Comparison of ENCODE assay signal across 18 cellular contexts in genomic region chr1:246068113-246068512, GRCh38.
DNase-seq lines count a peak whose midpoint lies in the region; ATAC-seq, FAIRE-seq and TF ChIP-seq lines count a peak whose summit lies in the region.
"Had no signal": no experiment of that assay in that cellular context is flagged by ENCODE, and none has a peak within 500 bp of the region (broad histone marks: within the 10 kb centered on the region; RNA-seq: fewer than 3 reads in every experiment).

No MANE protein-coding gene starts in this region.

- H3K79me2 ChIP-seq in astrocyte (ENCODE audit: insufficient read depth, low read length) (no peaks in the 10 kb centered on the region), MM.1S (ENCODE audit: low read length) (no peaks in the 10 kb centered on the region)

- FAIRE-seq in astrocyte (lab: Jason Lieb, UNC): no peak
- FAIRE-seq: HTR-8/SVneo had no signal

- peak overlapping the region; percentile 41 for H3K4me2 ChIP-seq in astrocyte (ENCODE audit: low read length)
- H3K4me2 ChIP-seq in MM.1S (ENCODE audit: low read depth, low read length): no peak overlapping the region
- H3K4me2 ChIP-seq: PC-9 had no signal

- H3K9me3 Mint-ChIP-seq in stimulated activated naive CD8-positive, alpha-beta T cell treated with anti-CD3 and anti-CD28 coated beads, Interleukin-15, Interleukin-2, amounts not matched to agents 100 ng/mL and 50 ng/mL, for 24 hours: no peaks in the 10 kb centered on the region
- H3K9me3 Mint-ChIP-seq in astrocyte (ENCODE audit: unreplicated experiment): no peaks in the 10 kb centered on the region
- H3K9me3 Mint-ChIP-seq in mesothelial cell of epicardium: no peaks in the 10 kb centered on the region
- no peaks in the 10 kb centered on the region for H3K9me3 Mint-ChIP-seq in stimulated activated naive B cell treated with anti-CD40 and anti-IgM and Interleukin-4, amounts not matched to agents 10 μg/mL and 1 μg/mL and 100 μg/mL, for 72 hours

- H3K36me3 Mint-ChIP-seq in stimulated activated naive CD8-positive, alpha-beta T cell treated with anti-CD3 and anti-CD28 coated beads, Interleukin-15, Interleukin-2, amounts not matched to agents 100 ng/mL and 50 ng/mL, for 24 hours (ENCODE audit: low read depth): no peaks in the 10 kb centered on the region
- no peaks in the 10 kb centered on the region for H3K36me3 Mint-ChIP-seq in astrocyte (ENCODE audit: low read depth, unreplicated experiment)
- no peaks in the 10 kb centered on the region for H3K36me3 Mint-ChIP-seq in mesothelial cell of epicardium
- H3K36me3 Mint-ChIP-seq in stimulated activated naive B cell treated with anti-CD40 and anti-IgM and Interleukin-4, amounts not matched to agents 10 μg/mL and 1 μg/mL and 100 μg/mL, for 72 hours: peaks cover 0 to 3% of the 10 kb centered on the region in 2 donors

- no peak overlapping the region for H3K27ac Mint-ChIP-seq in stimulated activated naive CD8-positive, alpha-beta T cell treated with anti-CD3 and anti-CD28 coated beads, Interleukin-15, Interleukin-2, amounts not matched to agents 100 ng/mL and 50 ng/mL, for 24 hours
- H3K27ac Mint-ChIP-seq in astrocyte (ENCODE audit: unreplicated experiment): peak overlapping the region; percentile 89
- peak overlapping the region; percentile 86 for H3K27ac Mint-ChIP-seq in mesothelial cell of epicardium
- peak overlapping the region; percentile 38 for H3K27ac Mint-ChIP-seq in stimulated activated naive B cell treated with anti-CD40 and anti-IgM and Interleukin-4, amounts not matched to agents 10 μg/mL and 1 μg/mL and 100 μg/mL, for 72 hours

- H3K9ac ChIP-seq in astrocyte (ENCODE audit: low read length) (no peak overlapping the region), MM.1S (ENCODE audit: low read length) (no peak overlapping the region)

- H2AFZ ChIP-seq in astrocyte (ENCODE audit: low read depth, low read length): no peak overlapping the region
- H2AFZ ChIP-seq in MM.1S (ENCODE audit: low read length): no peak overlapping the region
- H2AFZ ChIP-seq: PC-9 had no signal

- H3K9me3 ChIP-seq in astrocyte (ENCODE audit: insufficient read depth, low read depth, low read length) (no peaks in the 10 kb centered on the region), MM.1S (replicated peaks; ENCODE audit: insufficient read depth, low read length) (no peaks in the 10 kb centered on the region)
- H3K9me3 ChIP-seq: HAP-1 had no signal

- H3K4me1 Mint-ChIP-seq in stimulated activated naive CD8-positive, alpha-beta T cell treated with anti-CD3 and anti-CD28 coated beads, Interleukin-15, Interleukin-2, amounts not matched to agents 100 ng/mL and 50 ng/mL, for 24 hours (ENCODE audit: low read depth): peaks cover 16% of the 10 kb centered on the region
- H3K4me1 Mint-ChIP-seq in astrocyte (ENCODE audit: low read depth, unreplicated experiment) (peaks cover 50% of the 10 kb centered on the region), mesothelial cell of epicardium (peaks cover 58% of the 10 kb centered on the region)
- H3K4me1 Mint-ChIP-seq in stimulated activated naive B cell treated with anti-CD40 and anti-IgM and Interleukin-4, amounts not matched to agents 10 μg/mL and 1 μg/mL and 100 μg/mL, for 72 hours: peaks cover 11 to 14% of the 10 kb centered on the region in 2 donors

- H3K9me2 ChIP-seq in MM.1S (replicated peaks; ENCODE audit: insufficient read depth, low read length): no peaks in the 10 kb centered on the region

- H3K36me3 ChIP-seq in astrocyte (ENCODE audit: insufficient read depth, low read length) (no peaks in the 10 kb centered on the region), MM.1S (replicated peaks; ENCODE audit: insufficient read depth, low read length) (no peaks in the 10 kb centered on the region)
- H3K36me3 ChIP-seq: HAP-1 had no signal

- TF ChIP-seq CTCF in astrocyte (IDR thresholded peaks at IDR 0.05; ENCODE audit: insufficient read depth, low read depth, low read length) (no peak), mesothelial cell of epicardium (IDR thresholded peaks at IDR 0.05; ENCODE audit: unreplicated experiment) (no peak), MM.1S (IDR thresholded peaks at IDR 0.05; ENCODE audit: low read length) (no peak)

- H3K27me3 Mint-ChIP-seq in stimulated activated naive CD8-positive, alpha-beta T cell treated with anti-CD3 and anti-CD28 coated beads, Interleukin-15, Interleukin-2, amounts not matched to agents 100 ng/mL and 50 ng/mL, for 24 hours: no peaks in the 10 kb centered on the region
- H3K27me3 Mint-ChIP-seq in astrocyte (ENCODE audit: low read depth, unreplicated experiment) (no peaks in the 10 kb centered on the region), mesothelial cell of epicardium (ENCODE audit: low read depth) (no peaks in the 10 kb centered on the region)
- H3K27me3 Mint-ChIP-seq in stimulated activated naive B cell treated with anti-CD40 and anti-IgM and Interleukin-4, amounts not matched to agents 10 μg/mL and 1 μg/mL and 100 μg/mL, for 72 hours: no peaks in the 10 kb centered on the region

- H3K27ac ChIP-seq in astrocyte (ENCODE audit: low read depth, low read length) (no peak overlapping the region), MM.1S (ENCODE audit: low read length) (no peak overlapping the region)
- H3K27ac ChIP-seq: C4-2B, HL-60, PC-9 had no signal

- DNase-seq in stimulated activated naive CD8-positive, alpha-beta T cell treated with anti-CD3 and anti-CD28 coated beads, Interleukin-15, Interleukin-2, amounts not matched to agents 100 U/mL and 50 U/mL, for 24 hours: no peak
- no peak for DNase-seq in astrocyte (ENCODE audit: low read depth)
- no peak for DNase-seq in mesothelial cell of epicardium (ENCODE audit: low spot score in 2 of 2, unreplicated experiment in 2 of 2)
- DNase-seq in stimulated activated naive B cell treated with anti-CD40 and anti-IgM and Interleukin-4, amounts not matched to agents 10 μg/mL and 1 μg/mL and 100 μg/mL, for 72 hours: no peak
- no peak for DNase-seq in MM.1S
- DNase-seq in hypothalamus (lab: John Stamatoyannopoulos, UW): no peak
- DNase-seq in AG08395 (ENCODE audit: low spot score): no peak
- DNase-seq: COR-L47, NCI-H1436, NCI-H2029 treated with DMSO at 0.1 percent for 48 hours, NCI-H510A, NCI-H774, PC-9 had no signal

- H3K4me1 ChIP-seq in astrocyte (ENCODE audit: insufficient read depth, low read length) (no peaks in the 10 kb centered on the region), MM.1S (ENCODE audit: low read length) (no peaks in the 10 kb centered on the region)

- H3K27me3 ChIP-seq in astrocyte (ENCODE audit: insufficient read depth, low read length) (no peaks in the 10 kb centered on the region), MM.1S (replicated peaks; ENCODE audit: insufficient read depth, low read length) (no peaks in the 10 kb centered on the region)

- H3F3A ChIP-seq in MM.1S (ENCODE audit: insufficient read depth, low read length): no peaks in the 10 kb centered on the region

- peak overlapping the region; percentile 0 for H3K4me3 Mint-ChIP-seq in stimulated activated naive CD8-positive, alpha-beta T cell treated with anti-CD3 and anti-CD28 coated beads, Interleukin-15, Interleukin-2, amounts not matched to agents 100 ng/mL and 50 ng/mL, for 24 hours
- H3K4me3 Mint-ChIP-seq in astrocyte (ENCODE audit: unreplicated experiment): no peak overlapping the region
- no peak overlapping the region for H3K4me3 Mint-ChIP-seq in mesothelial cell of epicardium
- H3K4me3 Mint-ChIP-seq in stimulated activated naive B cell treated with anti-CD40 and anti-IgM and Interleukin-4, amounts not matched to agents 10 μg/mL and 1 μg/mL and 100 μg/mL, for 72 hours: no peak overlapping the region

- no peak for ATAC-seq in stimulated activated naive CD8-positive, alpha-beta T cell treated with anti-CD3 and anti-CD28 coated beads, Interleukin-15, Interleukin-2, amounts not matched to agents 100 U/mL and 50 U/mL, for 24 hours
- ATAC-seq in stimulated activated naive B cell treated with anti-CD40 and anti-IgM and Interleukin-4, amounts not matched to agents 10 μg/mL and 1 μg/mL and 100 μg/mL, for 72 hours (replicated peaks): no peak

- H4K20me1 ChIP-seq in astrocyte (ENCODE audit: insufficient read depth, low read length) (no peaks in the 10 kb centered on the region), MM.1S (ENCODE audit: insufficient read depth, low read length) (no peaks in the 10 kb centered on the region)

- no peak overlapping the region for H3K4me3 ChIP-seq in astrocyte (ENCODE audit: insufficient read depth, low read depth, low read length)
- H3K4me3 ChIP-seq in MM.1S (ENCODE audit: low read length): no peak overlapping the region
- H3K4me3 ChIP-seq: HAP-1, PC-9 had no signal
